ENCODE assay signal across 28 cellular contexts in genomic region chr5:107303163-107303562, GRCh38.
"Had no signal": no experiment of that assay in that cellular context is flagged by ENCODE, and none has a peak within 500 bp of the region (broad histone marks: within the 10 kb centered on the region; RNA-seq: fewer than 3 reads in every experiment).

No MANE protein-coding gene starts in this region.

- H3K4me1 Mint-ChIP-seq: naive thymus-derived CD8-positive, alpha-beta T cell; neural crest cell had no signal

- H3K27ac ChIP-seq: left ventricle myocardium inferior, pancreas, prostate gland, skin epidermis, spleen, stomach, testis, thyroid gland, transverse colon, upper lobe of left lung, vagina had no signal

- H3K27ac Mint-ChIP-seq: naive thymus-derived CD8-positive, alpha-beta T cell; nephron; stimulated activated naive B cell treated with anti-CD40 and anti-IgM and Interleukin-4, amounts not matched to agents 10 μg/mL and 1 μg/mL and 100 μg/mL, for 72 hours had no signal

- ATAC-seq: left colon; naive thymus-derived CD8-positive, alpha-beta T cell; pancreas; right cardiac atrium; sciatic nerve; stimulated activated naive CD8-positive, alpha-beta T cell treated with anti-CD3 and anti-CD28 coated beads, Interleukin-15, Interleukin-2, amounts not matched to agents 100 U/mL and 50 U/mL, for 24 hours had no signal

- H3K9me3 Mint-ChIP-seq: immature natural killer cell; naive thymus-derived CD8-positive, alpha-beta T cell; nephron; stimulated activated naive B cell treated with anti-CD40 and anti-IgM and Interleukin-4, amounts not matched to agents 10 μg/mL and 1 μg/mL and 100 μg/mL, for 72 hours had no signal

- H3K4me3 ChIP-seq: left ventricle myocardium inferior, lung, pancreas, prostate gland, skin epidermis, spleen, stomach, testis, thyroid gland, transverse colon, upper lobe of left lung, vagina had no signal

- H3K36me3 ChIP-seq: left ventricle myocardium inferior, pancreas, prostate gland, spleen, stomach, thyroid gland, transverse colon, upper lobe of left lung, vagina had no signal

- DNase-seq: hypothalamus; immature natural killer cell; kidney; left colon; left ventricle myocardium inferior; naive thymus-derived CD8-positive, alpha-beta T cell; nucleus accumbens; pancreas; posterior cingulate gyrus; retina; right cardiac atrium; spleen; stimulated activated CD4-positive, alpha-beta T cell treated with anti-CD3 and anti-CD28 coated beads, Interleukin-4, amount 100 ng/mL, for 4 hours; stimulated activated CD8-positive, alpha-beta memory T cell treated with anti-CD3 and anti-CD28 coated beads, Interleukin-4, amount 100 ng/mL, for 48 hours; stimulated activated naive B cell treated with anti-CD40 and anti-IgM and Interleukin-4, amounts not matched to agents 10 μg/mL and 1 μg/mL and 100 μg/mL, for 72 hours; stimulated activated naive CD8-positive, alpha-beta T cell treated with anti-CD3 and anti-CD28 coated beads, Interleukin-15, Interleukin-2, amounts not matched to agents 100 U/mL and 50 U/mL, for 24 hours; stomach; testis; thyroid gland; transverse colon; upper lobe of left lung had no signal

- H3K36me3 Mint-ChIP-seq: naive thymus-derived CD8-positive, alpha-beta T cell; stimulated activated naive B cell treated with anti-CD40 and anti-IgM and Interleukin-4, amounts not matched to agents 10 μg/mL and 1 μg/mL and 100 μg/mL, for 72 hours had no signal

- H3K4me3 Mint-ChIP-seq: immature natural killer cell; naive thymus-derived CD8-positive, alpha-beta T cell; nephron; neural crest cell; stimulated activated naive B cell treated with anti-CD40 and anti-IgM and Interleukin-4, amounts not matched to agents 10 μg/mL and 1 μg/mL and 100 μg/mL, for 72 hours had no signal

- H3K9me3 ChIP-seq: left ventricle myocardium inferior, pancreas, prostate gland, spleen, stomach, testis, thyroid gland, transverse colon, upper lobe of left lung, vagina had no signal

- H3K4me1 ChIP-seq: left ventricle myocardium inferior, pancreas, prostate gland, spleen, stomach, testis, thyroid gland, transverse colon, upper lobe of left lung had no signal

- FAIRE-seq: kidney, pancreas had no signal
